25 cellular contexts compared by ENCODE assay signal in the genomic region with DNA sequence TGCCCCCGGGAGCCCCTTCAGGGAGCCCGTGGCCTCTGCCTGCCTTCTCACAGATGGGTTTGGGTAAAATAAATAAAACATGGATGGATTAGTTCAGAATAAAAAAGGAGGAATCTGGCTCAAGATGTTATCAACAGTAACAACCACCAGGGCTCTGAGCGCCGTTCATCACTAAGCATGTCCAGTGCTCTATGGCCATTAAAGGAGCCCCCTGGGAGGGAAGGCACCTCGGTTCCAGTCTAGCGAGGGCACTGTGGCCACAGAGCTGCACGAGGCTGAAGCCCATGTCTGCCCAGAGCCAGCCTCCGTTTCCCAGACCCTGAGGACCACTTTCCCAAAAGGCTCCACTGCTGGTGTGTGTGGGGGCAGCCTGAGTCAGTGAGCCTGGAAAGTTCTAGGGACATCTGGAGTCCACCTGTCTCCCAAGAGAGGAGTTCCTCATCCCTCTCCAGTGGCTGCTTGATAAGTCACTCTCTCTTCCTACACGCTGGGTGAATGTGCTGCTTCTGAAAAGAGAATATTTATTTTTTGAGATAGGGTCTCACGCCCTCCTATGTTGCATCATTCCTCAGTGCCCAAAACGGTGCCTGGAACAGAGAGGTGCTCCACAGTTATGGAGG.
"Had no signal": no experiment of that assay in that cellular context is flagged by ENCODE, and none has a peak within 500 bp of the region (broad histone marks: within the 10 kb centered on the region; RNA-seq: fewer than 3 reads in every experiment).

No MANE protein-coding gene starts in this region.

- H3K9me3 ChIP-seq: left lung, mucosa of descending colon, sigmoid colon, transverse colon had no signal

- ATAC-seq: activated CD4-positive, CD25-positive, alpha-beta regulatory T cell treated with anti-CD3 and anti-CD28 coated beads, Interleukin-2, amount 50 U/mL, for 24 hours; esophagus mucosa; left lung; mucosa of descending colon; natural killer cell treated with Interleukin-12 subunit alpha and Interleukin-12 subunit beta and Interleukin-15 and Interleukin-18, amount 100 ng/mL, for 72 hours; stimulated activated naive B cell treated with anti-CD40 and anti-IgM and Interleukin-4, amounts not matched to agents 10 μg/mL and 1 μg/mL and 100 μg/mL, for 72 hours had no signal

- H3K36me3 ChIP-seq: left lung, sigmoid colon, transverse colon, WERI-Rb-1 had no signal

- H3K4me1 ChIP-seq: left lung, sigmoid colon, transverse colon had no signal

- H3K27me3 ChIP-seq: transverse colon had no signal

- H3K4me3 ChIP-seq: left lung, lung, mucosa of descending colon, sigmoid colon, transverse colon had no signal

- DNase-seq: activated CD4-positive, alpha-beta T cell treated with anti-CD3 and anti-CD28 coated beads for 48 hours; activated CD4-positive, alpha-beta T cell treated with anti-CD3 and anti-CD28 coated beads, Interleukin-2, amount 50 U/mL, for 48 hours; activated CD8-positive, alpha-beta memory T cell treated with anti-CD3 and anti-CD28 coated beads for 24 hours; activated CD8-positive, alpha-beta memory T cell treated with anti-CD3 and anti-CD28 coated beads, Interleukin-2, amount 50 U/mL, for 4 hours; activated gamma-delta T cell treated with Interleukin-2 at 50 U/mL for 16 hours; activated naive CD4-positive, alpha-beta T cell treated with anti-CD3 and anti-CD28 coated beads, Interleukin-2, amount 50 U/mL, for 16 hours; activated T-cell treated with anti-CD3 and anti-CD28 coated beads, Interleukin-2, amount 50 U/mL, for 1 hour; amniotic stem cell; central memory CD4-positive, alpha-beta T cell; endodermal cell; foreskin melanocyte; mesendoderm; mucosa of descending colon; small intestine; stimulated activated CD4-positive, alpha-beta T cell treated with anti-CD3 and anti-CD28 coated beads, Interleukin-2, amount 100 ng/mL, for 24 hours; stimulated activated naive B cell treated with anti-CD40 and anti-IgM and Interleukin-4, amounts not matched to agents 10 μg/mL and 1 μg/mL and 100 μg/mL, for 72 hours; T-helper 9 cell; transverse colon had no signal

- H3K27ac ChIP-seq: left lung, sigmoid colon, transverse colon, WERI-Rb-1 had no signal
